Comparison of ENCODE assay signal across 16 cellular contexts in genomic region chr1:233424727-233425222, GRCh38.
DNase-seq lines count a peak whose midpoint lies in the region; ATAC-seq and TF ChIP-seq lines count a peak whose summit lies in the region.
"Had no signal": no experiment of that assay in that cellular context is flagged by ENCODE, and none has a peak within 500 bp of the region (broad histone marks: within the 10 kb centered on the region; RNA-seq: fewer than 3 reads in every experiment).

No MANE protein-coding gene starts in this region.

- H3K36me3 ChIP-seq in BJ (ENCODE audit: control insufficient read depth, insufficient read depth, low read length): no peaks in the 10 kb centered on the region
- H3K36me3 ChIP-seq in MM.1S (replicated peaks; ENCODE audit: insufficient read depth, low read length): no peaks in the 10 kb centered on the region
- no peaks in the 10 kb centered on the region for H3K36me3 ChIP-seq in liver (ENCODE audit: control insufficient read depth in 4 of 4, insufficient read depth in 3 of 4, low read depth in 1 of 4, low read length in 3 of 4)
- no peaks in the 10 kb centered on the region for H3K36me3 ChIP-seq in right atrium auricular region
- H3K36me3 ChIP-seq in left lung: no peaks in the 10 kb centered on the region

- DNase-seq in BJ (ENCODE audit: low read depth) (no peak), MM.1S (no peak), choroid plexus epithelial cell (ENCODE audit: low read depth) (peak; percentile 11), head of caudate nucleus (no peak), right atrium auricular region (ENCODE audit: low spot score) (no peak), left lung (no peak), NCI-H1048 (lab: John Stamatoyannopoulos, UW) (no peak)
- DNase-seq: activated T-cell treated with anti-CD3 and anti-CD28 coated beads, Interleukin-2, amount 50 U/mL, for 48 hours; CD4-positive, alpha-beta T cell; H9; NCI-H345; psoas muscle; stimulated activated CD4-positive, alpha-beta T cell treated with anti-CD3 and anti-CD28 coated beads, Interleukin-2, amount 100 ng/mL, for 48 hours had no signal

- H3K27ac ChIP-seq in MM.1S (ENCODE audit: low read length) (no peak overlapping the region), liver (ENCODE audit: low read depth in 1 of 2, low read length in 2 of 2) (no peak overlapping the region), right atrium auricular region (no peak overlapping the region), left lung (no peak overlapping the region)
- H3K27ac ChIP-seq: coronary artery, HL-60, psoas muscle had no signal

- H3K4me3 ChIP-seq in BJ (ENCODE audit: low read depth, low read length) (no peak overlapping the region), MM.1S (ENCODE audit: low read length) (no peak overlapping the region), choroid plexus epithelial cell (ENCODE audit: low read depth, low read length) (no peak overlapping the region), liver (ENCODE audit: low read depth in 1 of 3, low read length in 3 of 3) (peak overlapping the region; percentile 10 to 67 (median 61)), right atrium auricular region (no peak overlapping the region), left lung (no peak overlapping the region)
- H3K4me3 ChIP-seq: coronary artery, psoas muscle had no signal

- no peaks in the 10 kb centered on the region for H3K9me2 ChIP-seq in MM.1S (replicated peaks; ENCODE audit: insufficient read depth, low read length)

- no peak for ATAC-seq in left lung
- ATAC-seq: psoas muscle had no signal

- POLR2A ChIA-PET in BJ (lab: Charles Lee): no interaction called here

- no peak overlapping the region for H3K4me2 ChIP-seq in MM.1S (ENCODE audit: low read depth, low read length)

- no peaks in the 10 kb centered on the region for H4K20me1 ChIP-seq in MM.1S (ENCODE audit: insufficient read depth, low read length)

- CTCF ChIA-PET in BJ (lab: Yijun Ruan, JAX): no interaction called here

- TF ChIP-seq CTCF in BJ (IDR thresholded peaks at IDR 0.05; ENCODE audit: insufficient read depth, low read depth, low read length): 0 out of 2 replicates have a peak, but pooled peaks have one; percentile 8
- TF ChIP-seq CTCF in MM.1S (IDR thresholded peaks at IDR 0.05; ENCODE audit: low read length): peak; percentile 28
- TF ChIP-seq CTCF in choroid plexus epithelial cell (conservative IDR thresholded peaks at IDR 0.05; ENCODE audit: low read depth, low read length): no peak
- TF ChIP-seq CTCF in liver (IDR thresholded peaks at IDR 0.05; ENCODE audit: low read depth, low read length, missing input control): peak; percentile 46
- no peak for TF ChIP-seq CTCF in right atrium auricular region (IDR thresholded peaks at IDR 0.05)
- TF ChIP-seq CTCF in left lung (IDR thresholded peaks at IDR 0.05): no peak

- TF ChIP-seq RAD21 in liver (IDR thresholded peaks at IDR 0.05): peak; percentile 60 to 73

- WGBS in liver: 48% methylated on average over 4 of the region's 4 CpGs

- intact Hi-C loops in head of caudate nucleus (cut with DNase I): no loop called here
- intact Hi-C loops in left lung (cut with DNase I): no loop called here

- H3K9me3 ChIP-seq in MM.1S (replicated peaks; ENCODE audit: insufficient read depth, low read length) (no peaks in the 10 kb centered on the region), liver (ENCODE audit: control insufficient read depth in 4 of 4, low read length in 3 of 4) (peaks cover 0 to 3% (median 0%) of the 10 kb centered on the region in 4 donors), right atrium auricular region (peaks cover 0 to 7% of the 10 kb centered on the region in 2 donors), left lung (no peaks in the 10 kb centered on the region)
- H3K9me3 ChIP-seq: psoas muscle had no signal

- no peaks in the 10 kb centered on the region for H3K27me3 ChIP-seq in BJ (ENCODE audit: control insufficient read depth, insufficient read depth, low read length)
- H3K27me3 ChIP-seq in MM.1S (replicated peaks; ENCODE audit: insufficient read depth, low read length): no peaks in the 10 kb centered on the region
- H3K27me3 ChIP-seq in liver (ENCODE audit: control insufficient read depth in 4 of 4, insufficient read depth in 4 of 4, low read length in 3 of 4): no peaks in the 10 kb centered on the region
- H3K27me3 ChIP-seq in right atrium auricular region: no peaks in the 10 kb centered on the region
- no peaks in the 10 kb centered on the region for H3K27me3 ChIP-seq in left lung

- H3K9ac ChIP-seq in MM.1S (ENCODE audit: low read length) (no peak overlapping the region), liver (ENCODE audit: low read depth in 1 of 2, low read length in 2 of 2) (peak overlapping the region in 1 of 2 donors; percentile 27)

- no peaks in the 10 kb centered on the region for H3K79me2 ChIP-seq in MM.1S (ENCODE audit: low read length)

- H3K4me1 ChIP-seq in MM.1S (ENCODE audit: low read length): no peaks in the 10 kb centered on the region
- H3K4me1 ChIP-seq in liver (ENCODE audit: control insufficient read depth in 4 of 4, insufficient read depth in 4 of 4, low read length in 3 of 4): peaks cover 0 to 8% (median 0%) of the 10 kb centered on the region in 4 donors
- no peaks in the 10 kb centered on the region for H3K4me1 ChIP-seq in right atrium auricular region
- no peaks in the 10 kb centered on the region for H3K4me1 ChIP-seq in left lung
- H3K4me1 ChIP-seq: psoas muscle had no signal

- no peaks in the 10 kb centered on the region for H3F3A ChIP-seq in MM.1S (ENCODE audit: insufficient read depth, low read length)

- H2AFZ ChIP-seq in MM.1S (ENCODE audit: low read length): no peak overlapping the region

TF ChIP-seq in liver, 16 proteins besides CTCF, POLR2A, EP300 and RAD21:
- TF ChIP-seq ZBTB33 (IDR thresholded peaks at IDR 0.05) (no peak), HNF4A (conservative IDR thresholded peaks at IDR 0.05) (no peak), ATF3 (IDR thresholded peaks at IDR 0.05) (no peak), GABPA (IDR thresholded peaks at IDR 0.05 in 1 of 2, conservative IDR thresholded peaks at IDR 0.05 in 1 of 2) (no peak), FOXA2 (IDR thresholded peaks at IDR 0.05) (no peak), JUND (IDR thresholded peaks at IDR 0.05) (no peak), REST (IDR thresholded peaks at IDR 0.05) (no peak), YY1 (IDR thresholded peaks at IDR 0.05) (no peak), TAF1 (conservative IDR thresholded peaks at IDR 0.05) (no peak), EGR1 (IDR thresholded peaks at IDR 0.05; ENCODE audit: low read depth in 2 of 2) (no peak), RXRA (IDR thresholded peaks at IDR 0.05) (no peak), HNF4G (IDR thresholded peaks at IDR 0.05) (no peak)

Comparison
In these comparisons a context has a peak if more than half of its experiments do, and no peak if none do; other contexts are left out.
1. H3K4me3 ChIP-seq: peak in liver (3 of 3); none in BJ (single experiment), MM.1S (single experiment), choroid plexus epithelial cell (single experiment), right atrium auricular region (0 of 2) and left lung (0 of 2).
2. CTCF ChIP-seq: peak in BJ (single experiment), MM.1S (single experiment) and liver (single experiment); none in choroid plexus epithelial cell (single experiment), right atrium auricular region (0 of 2) and left lung (0 of 2).